ENCODE assay signal across 1 cellular context in genomic region chr9:97923529-97924108, GRCh38.
A peak's percentile ranks its signal among the peaks of the same experiment; 100 is the strongest.
TF ChIP-seq lines count a peak whose summit lies in the region.

No MANE protein-coding gene starts in this region.

TF ChIP-seq in K562, 482 proteins besides CTCF, POLR2A, EP300 and RAD21 (continued from another document and continues in another):
- no peak for TF ChIP-seq GTF3C2 (IDR thresholded peaks at IDR 0.05; ENCODE audit: borderline replicate concordance, extremely low read depth, insufficient read length)
- TF ChIP-seq PKNOX1 (IDR thresholded peaks at IDR 0.05): 0 out of 2 replicates have a peak, but pooled peaks have one; percentile 9
- no peak; the same call in 1 of the 2 replicates for TF ChIP-seq DPF2 (IDR thresholded peaks at IDR 0.05)
- no peak for TF ChIP-seq ZNF740 (CRISPR knock-in tag; IDR thresholded peaks at IDR 0.05)
- TF ChIP-seq ZNF740 (tag; IDR thresholded peaks at IDR 0.05): no peak
- 0 out of 2 replicates have a peak, but pooled peaks have one; percentile 66 for TF ChIP-seq NFATC3 (IDR thresholded peaks at IDR 0.05)
- TF ChIP-seq ZNF121 (CRISPR knock-in tag; conservative IDR thresholded peaks at IDR 0.05): no peak
- TF ChIP-seq RBM34 (IDR thresholded peaks at IDR 0.05; ENCODE audit: borderline replicate concordance, insufficient read depth, low read length): no peak
- no peak for TF ChIP-seq PTBP1 (IDR thresholded peaks at IDR 0.05; ENCODE audit: low read depth, low read length)
- no peak for TF ChIP-seq SIN3B (IDR thresholded peaks at IDR 0.05; ENCODE audit: low read depth)
- no peak for TF ChIP-seq PRPF4 (IDR thresholded peaks at IDR 0.05; ENCODE audit: insufficient read depth, low read depth, low read length, poor library complexity, severe bottlenecking)
- no peak for TF ChIP-seq ZNF561 (CRISPR knock-in tag; conservative IDR thresholded peaks at IDR 0.05)
- TF ChIP-seq ZNF512 (tag; IDR thresholded peaks at IDR 0.05): no peak
- no peak for TF ChIP-seq ZNF696 (CRISPR knock-in tag; conservative IDR thresholded peaks at IDR 0.05)
- TF ChIP-seq CREB3 (tag; conservative IDR thresholded peaks at IDR 0.05; ENCODE audit: low read depth): no peak
- TF ChIP-seq CHD4 (IDR thresholded peaks at IDR 0.05; ENCODE audit: insufficient read depth, insufficient replicate concordance, low read depth, low read length, poor library complexity, severe bottlenecking): no peak
- TF ChIP-seq THRB (CRISPR knock-in tag; conservative IDR thresholded peaks at IDR 0.05): no peak
- no peak for TF ChIP-seq U2AF2 (optimal IDR thresholded peaks at IDR 0.05; ENCODE audit: low read depth, low read length)
- TF ChIP-seq RBM17 (IDR thresholded peaks at IDR 0.05; ENCODE audit: borderline replicate concordance, low read depth, low read length): no peak
- TF ChIP-seq TSHZ1 (CRISPR knock-in tag; IDR thresholded peaks at IDR 0.05): no peak
- no peak for TF ChIP-seq TAL1 (IDR thresholded peaks at IDR 0.05)
- no peak for TF ChIP-seq ZNF77 (CRISPR knock-in tag; IDR thresholded peaks at IDR 0.05)
- TF ChIP-seq ZNF444 (CRISPR knock-in tag; IDR thresholded peaks at IDR 0.05): no peak
- no peak for TF ChIP-seq ZFP1 (CRISPR knock-in tag; IDR thresholded peaks at IDR 0.05)
- TF ChIP-seq TAF15 (IDR thresholded peaks at IDR 0.05; ENCODE audit: low read depth, low read length): no peak
- TF ChIP-seq ZNF384 (IDR thresholded peaks at IDR 0.05; ENCODE audit: low read depth, low read length): peak; percentile 25; the same call in 1 of the 2 replicates
- TF ChIP-seq SP1 (CRISPR knock-in tag; IDR thresholded peaks at IDR 0.05): no peak
- no peak for TF ChIP-seq ZNF134 (CRISPR knock-in tag; conservative IDR thresholded peaks at IDR 0.05)
- no peak for TF ChIP-seq TEAD2 (tag; IDR thresholded peaks at IDR 0.05)
- TF ChIP-seq RB1 (IDR thresholded peaks at IDR 0.05; ENCODE audit: low read depth): no peak
- TF ChIP-seq ARNT (IDR thresholded peaks at IDR 0.05): peak; percentile 77 to 84
- TF ChIP-seq ZNF57 (CRISPR knock-in tag; IDR thresholded peaks at IDR 0.05): no peak
- no peak for TF ChIP-seq CTCFL (IDR thresholded peaks at IDR 0.05; ENCODE audit: borderline replicate concordance, insufficient read depth, low read depth, low read length, poor library complexity, severe bottlenecking)
- no peak for TF ChIP-seq SUPT5H (IDR thresholded peaks at IDR 0.05)
- TF ChIP-seq SFPQ (IDR thresholded peaks at IDR 0.05; ENCODE audit: low read depth, low read length): no peak
- no peak for TF ChIP-seq ZZZ3 (IDR thresholded peaks at IDR 0.05)
- TF ChIP-seq POLR2B (IDR thresholded peaks at IDR 0.05; ENCODE audit: low read depth, partially characterized antibody): no peak
- TF ChIP-seq PTTG1 (tag; IDR thresholded peaks at IDR 0.05; ENCODE audit: low read depth): no peak
- no peak for TF ChIP-seq PBX2 (CRISPR knock-in tag; IDR thresholded peaks at IDR 0.05; ENCODE audit: low read depth)
- peak; percentile 43; the same call in 1 of the 2 replicates for TF ChIP-seq PBX2 (tag; conservative IDR thresholded peaks at IDR 0.05; ENCODE audit: low read depth)
- no peak for TF ChIP-seq CBFA2T2 (conservative IDR thresholded peaks at IDR 0.05)
- TF ChIP-seq FOSL1 (tag; conservative IDR thresholded peaks at IDR 0.05): peak; percentile 54
- peak; percentile 28 for TF ChIP-seq ASH1L (IDR thresholded peaks at IDR 0.05; ENCODE audit: borderline replicate concordance, low read depth, partially characterized antibody)
- TF ChIP-seq ATF4 (CRISPR knock-in tag; IDR thresholded peaks at IDR 0.05): no peak
